Comparison of ENCODE assay signal across 8 cellular contexts in genomic region chr4:189792819-189793618, GRCh38.
DNase-seq lines count a peak whose midpoint lies in the region; ATAC-seq and TF ChIP-seq lines count a peak whose summit lies in the region.

No MANE protein-coding gene starts in this region.

- H3K27ac Mint-ChIP-seq in T-helper 17 cell = no peak overlapping the region

- H3K36me3 ChIP-seq in body of pancreas (replicated peaks in 1 of 2; ENCODE audit: insufficient read depth in 1 of 2, low read depth in 2 of 2) (no peaks in the 10 kb centered on the region), iPS DF 6.9 (ENCODE audit: control insufficient read depth, insufficient read depth, low read length) (no peaks in the 10 kb centered on the region)

- H3K36me3 Mint-ChIP-seq in T-helper 17 cell (ENCODE audit: low read depth) = no peaks in the 10 kb centered on the region

- no peak overlapping the region for H3K4me3 Mint-ChIP-seq in T-helper 17 cell

- H3K9me3 ChIP-seq in T-helper 17 cell (ENCODE audit: control insufficient read depth, low read length, poor library complexity, severe bottlenecking) (no peaks in the 10 kb centered on the region), body of pancreas (no peaks in the 10 kb centered on the region), iPS DF 6.9 (ENCODE audit: control insufficient read depth, insufficient read depth, low read length) (no peaks in the 10 kb centered on the region; the same call in 1 of the 2 replicates)

- WGBS in body of pancreas, 2 donors = 16 to 21% methylated on average over 21 of the region's 21 CpGs
- WGBS in iPS DF 6.9 (ENCODE audit: insufficient coverage, insufficient read length) = no CpG with 5 or more reads among the region's 21 CpGs

- H3K27me3 ChIP-seq in body of pancreas = no peaks in the 10 kb centered on the region
- no peaks in the 10 kb centered on the region for H3K27me3 ChIP-seq in iPS DF 6.9 (ENCODE audit: control insufficient read depth, insufficient read depth, low read length)

- ATAC-seq in HG02678 (IDR thresholded peaks at IDR 0.05; ENCODE audit: unreplicated experiment) = peak; percentile 90
- peak; percentile 78 for ATAC-seq in T-helper 17 cell
- peak; percentile 83 for ATAC-seq in body of pancreas

- no peaks in the 10 kb centered on the region for H3K4me1 ChIP-seq in body of pancreas
- no peaks in the 10 kb centered on the region for H3K4me1 ChIP-seq in iPS DF 6.9 (ENCODE audit: control insufficient read depth, insufficient read depth, low read length)

- TF ChIP-seq POLR2A in body of pancreas (IDR thresholded peaks at IDR 0.05) = no peak

- peaks cover 9% of the 10 kb centered on the region for H3K4me1 Mint-ChIP-seq in T-helper 17 cell

- H3K27ac ChIP-seq in body of pancreas (no peak overlapping the region), iPS DF 6.9 (ENCODE audit: low read length) (no peak overlapping the region)

- DNase-seq in SIG-M5 treated with dmso at 0.1 percent for 504 hours (lab: John Stamatoyannopoulos, UW; ENCODE audit: unreplicated experiment) (peak; percentile 38), SIG-M5 (lab: John Stamatoyannopoulos, UW) (no peak), NCI-H1092 (lab: John Stamatoyannopoulos, UW) (peak; percentile 74), T-helper 17 cell (peak; percentile 13 to 39 (median 18)), body of pancreas (peak; percentile 68 to 78 (median 74)), iPS DF 6.9 (ENCODE audit: low read depth, low spot score) (peak; percentile 60)
- DNase-seq in stimulated activated CD4-positive, alpha-beta T cell treated with anti-CD3 and anti-CD28 coated beads, Interleukin-12 subunit alpha, Interleukin-12 subunit beta, amount 100 ng/mL, for 24 hours (ENCODE audit: low read depth in 2 of 2) = peak; percentile 39 to 57

- H3K4me3 ChIP-seq in body of pancreas = no peak overlapping the region
- H3K4me3 ChIP-seq in iPS DF 6.9 (ENCODE audit: low read length) = no peak overlapping the region

- intact Hi-C loops in body of pancreas (cut with DNase I) = no loop called here

- TF ChIP-seq CTCF in body of pancreas (IDR thresholded peaks at IDR 0.05) = peak; percentile 77 to 89 (median 87)

- peaks cover 39% of the 10 kb centered on the region for H3K27me3 Mint-ChIP-seq in T-helper 17 cell
